Comparison of ENCODE assay signal across 20 cellular contexts in the genomic region with DNA sequence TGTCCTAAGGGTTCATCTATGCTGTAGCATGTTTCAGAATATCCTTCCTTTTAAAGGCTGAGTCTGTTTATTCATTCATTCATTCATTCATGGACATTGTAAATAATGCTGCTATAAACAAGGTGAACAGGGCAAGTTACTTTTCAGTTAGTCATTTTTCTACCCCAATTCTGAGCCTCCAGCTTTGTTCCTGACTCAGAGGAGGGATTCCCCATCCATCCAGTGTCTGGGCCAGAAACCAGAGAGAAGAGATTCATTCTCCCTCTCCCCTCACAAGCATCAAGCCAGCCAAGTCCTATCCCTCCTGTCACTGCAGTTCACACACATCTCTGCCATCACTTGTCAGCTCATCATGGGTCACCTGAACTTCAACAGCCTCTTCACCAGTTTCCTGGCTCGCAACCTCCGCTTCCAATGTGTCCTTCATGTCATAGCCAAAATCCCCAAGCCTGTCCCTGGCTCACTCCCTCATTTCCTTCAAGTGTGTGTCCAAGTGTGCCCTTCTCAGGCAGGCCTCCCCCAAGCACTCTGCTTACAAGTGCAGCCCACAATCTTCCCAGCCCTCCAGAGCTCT.
DNase-seq lines count a peak whose midpoint lies in the region; ATAC-seq and TF ChIP-seq lines count a peak whose summit lies in the region.
"Had no signal": no experiment of that assay in that cellular context is flagged by ENCODE, and none has a peak within 500 bp of the region (broad histone marks: within the 10 kb centered on the region; RNA-seq: fewer than 3 reads in every experiment).

No MANE protein-coding gene starts in this region.

- H3K9me2 ChIP-seq in SK-N-SH = no peaks in the 10 kb centered on the region

- CTCF ChIA-PET in SK-N-SH (lab: Yijun Ruan, JAX) = no interaction called here
- CTCF ChIA-PET in activated CD4-positive, alpha-beta memory T cell treated with anti-CD3 and anti-CD28 coated beads for 36 hours (lab: Charles Lee) = no interaction called here

- H3K4me1 Mint-ChIP-seq in activated CD4-positive, alpha-beta memory T cell treated with anti-CD3 and anti-CD28 coated beads for 36 hours (ENCODE audit: low read depth) = no peaks in the 10 kb centered on the region

- H3K9me3 ChIP-seq in SK-N-SH (no peaks in the 10 kb centered on the region), neuronal stem cell (replicated peaks in 1 of 2; ENCODE audit: control insufficient read depth in 2 of 2, insufficient read depth in 1 of 2, low read depth in 1 of 2, low read length in 2 of 2) (no peaks in the 10 kb centered on the region)
- H3K9me3 ChIP-seq: A549, esophagus squamous epithelium, upper lobe of right lung had no signal

- no peak overlapping the region for H3K4ac ChIP-seq in neuronal stem cell (ENCODE audit: low read length)

- H3K36me3 ChIP-seq in SK-N-SH (replicated peaks in 1 of 2; ENCODE audit: control insufficient read depth in 1 of 2, insufficient read depth in 2 of 2, low read length in 1 of 2) (no peaks in the 10 kb centered on the region), neuronal stem cell (replicated peaks in 1 of 2; ENCODE audit: control insufficient read depth in 2 of 2, insufficient read depth in 2 of 2, low read length in 2 of 2) (no peaks in the 10 kb centered on the region)
- H3K36me3 ChIP-seq: cardiac muscle cell, esophagus squamous epithelium, upper lobe of right lung had no signal

- H3K9ac ChIP-seq in SK-N-SH (no peak overlapping the region), neuronal stem cell (ENCODE audit: low read depth, low read length, poor library complexity) (peak overlapping the region; percentile 44)

- peak overlapping the region; percentile 66 for H3K18ac ChIP-seq in neuronal stem cell (ENCODE audit: low read length)

- no peak overlapping the region for H3K14ac ChIP-seq in neuronal stem cell (ENCODE audit: low read length)

- no peaks in the 10 kb centered on the region for H3K9me3 Mint-ChIP-seq in activated CD4-positive, alpha-beta memory T cell treated with anti-CD3 and anti-CD28 coated beads for 36 hours
- H3K9me3 Mint-ChIP-seq: activated naive CD4-positive, alpha-beta T cell treated with anti-CD3 and anti-CD28 coated beads, Interleukin-2, amount 50 U/mL, for 72 hours; activated T-cell treated with anti-CD3 and anti-CD28 coated beads, Interleukin-2, amount 50 U/mL, for 24 hours; natural killer cell treated with Interleukin-12 subunit alpha and Interleukin-12 subunit beta and Interleukin-15 and Interleukin-18, amount 100 ng/mL, for 72 hours had no signal

- H3K27me3 ChIP-seq in SK-N-SH (ENCODE audit: insufficient read depth) (no peaks in the 10 kb centered on the region), neuronal stem cell (ENCODE audit: control insufficient read depth in 3 of 3, insufficient read depth in 3 of 3, low read depth in 1 of 3, low read length in 3 of 3) (peaks cover 0 to 52% (median under 1%) of the 10 kb centered on the region in 3 experiments)
- H3K27me3 ChIP-seq: cardiac muscle cell, esophagus squamous epithelium, upper lobe of right lung had no signal

- POLR2A ChIA-PET in SK-N-SH (lab: Yijun Ruan, JAX) = no interaction called here
- POLR2A ChIA-PET in activated CD4-positive, alpha-beta memory T cell treated with anti-CD3 and anti-CD28 coated beads for 36 hours (lab: Charles Lee) = no interaction called here

- H3K27ac ChIP-seq in SK-N-SH (ENCODE audit: low read depth in 2 of 2, low read length in 1 of 2) = peak overlapping the region in 1 of 2 experiments; percentile 100; a peak in 2 of 4 replicates
- H3K27ac ChIP-seq in coronary artery = no peak overlapping the region
- no peak overlapping the region for H3K27ac ChIP-seq in neuronal stem cell (replicated peaks; ENCODE audit: low read length)
- H3K27ac ChIP-seq: A549, cardiac muscle cell, esophagus squamous epithelium, SK-N-MC, upper lobe of right lung had no signal

- no peak for TF ChIP-seq EP300 in SK-N-SH (IDR thresholded peaks at IDR 0.05; ENCODE audit: borderline replicate concordance in 1 of 2, low read depth in 1 of 2, low read length in 1 of 2)

- no peak overlapping the region for H2BK12ac ChIP-seq in neuronal stem cell (ENCODE audit: low read length)

- H4K20me1 ChIP-seq in SK-N-SH (ENCODE audit: insufficient read depth) = no peaks in the 10 kb centered on the region

- H3K27ac Mint-ChIP-seq in activated CD4-positive, alpha-beta memory T cell treated with anti-CD3 and anti-CD28 coated beads for 36 hours = no peak overlapping the region
- H3K27ac Mint-ChIP-seq: activated T-cell treated with anti-CD3 and anti-CD28 coated beads, Interleukin-2, amount 50 U/mL, for 24 hours; natural killer cell treated with Interleukin-12 subunit alpha and Interleukin-12 subunit beta and Interleukin-15 and Interleukin-18, amount 100 ng/mL, for 72 hours had no signal

- H3K23ac ChIP-seq in neuronal stem cell (ENCODE audit: low read depth, low read length, poor library complexity) = no peak overlapping the region

- H3K4me2 ChIP-seq in SK-N-SH (0 out of 2 replicates have a peak overlapping the region, but pooled peaks have one; percentile 9), neuronal stem cell (ENCODE audit: insufficient read depth, low read length, poor library complexity, severe bottlenecking) (no peak overlapping the region)
- H3K4me2 ChIP-seq: A549 had no signal

- no peak overlapping the region for H2BK120ac ChIP-seq in neuronal stem cell (ENCODE audit: low read depth, low read length)

- no peak overlapping the region for H3K4me3 Mint-ChIP-seq in activated CD4-positive, alpha-beta memory T cell treated with anti-CD3 and anti-CD28 coated beads for 36 hours
- H3K4me3 Mint-ChIP-seq: activated T-cell treated with anti-CD3 and anti-CD28 coated beads, Interleukin-2, amount 50 U/mL, for 24 hours; natural killer cell treated with Interleukin-12 subunit alpha and Interleukin-12 subunit beta and Interleukin-15 and Interleukin-18, amount 100 ng/mL, for 72 hours had no signal

- DNase-seq in SK-N-SH (no peak), NCI-H510A treated with DMSO at 0.1 percent for 48 hours (lab: John Stamatoyannopoulos, UW) (peak; percentile 54), coronary artery (ENCODE audit: low spot score) (peak; percentile 5), neuronal stem cell (ENCODE audit: low spot score) (no peak)
- DNase-seq in activated CD4-positive, alpha-beta memory T cell treated with anti-CD3 and anti-CD28 coated beads for 36 hours = no peak
- DNase-seq: activated T-cell treated with anti-CD3 and anti-CD28 coated beads, Interleukin-2, amount 50 U/mL, for 24 hours; esophagus squamous epithelium; NCI-H1694; NCI-H446 treated with DMSO at 0.1 percent for 48 hours; stimulated activated CD4-positive, alpha-beta T cell treated with anti-CD3 and anti-CD28 coated beads, Interleukin-15, amount 100 ng/mL, for 24 hours; stimulated activated naive CD8-positive, alpha-beta T cell treated with anti-CD3 and anti-CD28 coated beads, Interleukin-15, Interleukin-2, amounts not matched to agents 100 U/mL and 50 U/mL, for 24 hours; upper lobe of right lung had no signal

- H3K4me1 ChIP-seq in SK-N-SH (ENCODE audit: control insufficient read depth in 1 of 2, insufficient read depth in 2 of 2, low read depth in 1 of 2, low read length in 1 of 2) = peaks cover 17 to 36% of the 10 kb centered on the region in 2 experiments; a peak in 3 of 4 replicates
- peaks cover 10 to 34% of the 10 kb centered on the region in 2 donors for H3K4me1 ChIP-seq in neuronal stem cell (ENCODE audit: control insufficient read depth in 2 of 2, insufficient read depth in 1 of 2, low read depth in 1 of 2, low read length in 2 of 2)
- H3K4me1 ChIP-seq: upper lobe of right lung had no signal

- H2AK5ac ChIP-seq in neuronal stem cell (ENCODE audit: low read depth, low read length) = peak overlapping the region; percentile 80

- H3K4me3 ChIP-seq in SK-N-SH (ENCODE audit: low read depth in 2 of 2, low read length in 1 of 2) = no peak overlapping the region
- H3K4me3 ChIP-seq in coronary artery = no peak overlapping the region
- no peak overlapping the region for H3K4me3 ChIP-seq in neuronal stem cell (ENCODE audit: low read length in 2 of 2)
- H3K4me3 ChIP-seq: A549, cardiac muscle cell, esophagus squamous epithelium, SK-N-MC, upper lobe of right lung had no signal

- H3K79me1 ChIP-seq in neuronal stem cell (ENCODE audit: low read depth, low read length) = no peaks in the 10 kb centered on the region

- H3F3A ChIP-seq in SK-N-SH (replicated peaks; ENCODE audit: insufficient read depth) = peaks cover 21% of the 10 kb centered on the region

- intact Hi-C loops in activated CD4-positive, alpha-beta memory T cell treated with anti-CD3 and anti-CD28 coated beads for 36 hours (cut with micrococcal nuclease) = no loop called here

- no peak overlapping the region for H2BK15ac ChIP-seq in neuronal stem cell (ENCODE audit: low read length)

- H3K36me3 Mint-ChIP-seq in activated CD4-positive, alpha-beta memory T cell treated with anti-CD3 and anti-CD28 coated beads for 36 hours = no peaks in the 10 kb centered on the region
- H3K36me3 Mint-ChIP-seq: activated naive CD4-positive, alpha-beta T cell treated with anti-CD3 and anti-CD28 coated beads, Interleukin-2, amount 50 U/mL, for 72 hours; natural killer cell treated with Interleukin-12 subunit alpha and Interleukin-12 subunit beta and Interleukin-15 and Interleukin-18, amount 100 ng/mL, for 72 hours had no signal

- ATAC-seq in SK-N-SH treated with all-trans-retinoic acid at 6 μM for 48 hours = no peak
- no peak for ATAC-seq in HG02678 (IDR thresholded peaks at IDR 0.05; ENCODE audit: unreplicated experiment)
- no peak for ATAC-seq in HG03439 (IDR thresholded peaks at IDR 0.05; ENCODE audit: unreplicated experiment)
- ATAC-seq: A549; natural killer cell treated with Interleukin-12 subunit alpha and Interleukin-12 subunit beta and Interleukin-15 and Interleukin-18, amount 100 ng/mL, for 72 hours; stimulated activated naive CD8-positive, alpha-beta T cell treated with anti-CD3 and anti-CD28 coated beads, Interleukin-15, Interleukin-2, amounts not matched to agents 100 U/mL and 50 U/mL, for 24 hours; upper lobe of right lung had no signal

- WGBS in SK-N-SH (ENCODE audit: low lambda C conversion rate) = 94% methylated on average over 2 of the region's 2 CpGs
- no CpG with 5 or more reads among the region's 2 CpGs for WGBS in neuronal stem cell (ENCODE audit: extremely low coverage in 2 of 2, insufficient read length in 2 of 2, insufficient replicate concordance in 1 of 2), 2 donors

- no peak for TF ChIP-seq RAD21 in SK-N-SH (IDR thresholded peaks at IDR 0.05; ENCODE audit: low read length)

- no peak overlapping the region for H4K8ac ChIP-seq in neuronal stem cell (ENCODE audit: low read depth, low read length)

- TF ChIP-seq CTCF in SK-N-SH (IDR thresholded peaks at IDR 0.05) (no peak), coronary artery (IDR thresholded peaks at IDR 0.05) (no peak)

- H3K79me2 ChIP-seq in SK-N-SH (ENCODE audit: insufficient read depth) = no peaks in the 10 kb centered on the region; the same call in 1 of the 2 replicates

- H4K91ac ChIP-seq in neuronal stem cell (ENCODE audit: low read depth, low read length, poor library complexity) = no peak overlapping the region

- no peak overlapping the region for H2BK5ac ChIP-seq in neuronal stem cell (ENCODE audit: low read length)

- no peak overlapping the region for H2AFZ ChIP-seq in SK-N-SH (ENCODE audit: low read depth)
- no peak overlapping the region for H2AFZ ChIP-seq in neuronal stem cell (ENCODE audit: low read length)

- no peaks in the 10 kb centered on the region for H3K27me3 Mint-ChIP-seq in activated CD4-positive, alpha-beta memory T cell treated with anti-CD3 and anti-CD28 coated beads for 36 hours
- H3K27me3 Mint-ChIP-seq: activated T-cell treated with anti-CD3 and anti-CD28 coated beads, Interleukin-2, amount 50 U/mL, for 24 hours; natural killer cell treated with Interleukin-12 subunit alpha and Interleukin-12 subunit beta and Interleukin-15 and Interleukin-18, amount 100 ng/mL, for 72 hours had no signal

Comparison
In these comparisons a context has a peak if more than half of its experiments do, and no peak if none do; other contexts are left out.
1. DNase-seq: peak in NCI-H510A treated with DMSO at 0.1 percent for 48 hours (single experiment) and coronary artery (single experiment); none in SK-N-SH (single experiment), neuronal stem cell (single experiment) and activated CD4-positive, alpha-beta memory T cell treated with anti-CD3 and anti-CD28 coated beads for 36 hours (single experiment).